12 cellular contexts compared by ENCODE assay signal in genomic region chr20:24672886-24673677, GRCh38.
DNase-seq lines count a peak whose midpoint lies in the region; ATAC-seq and TF ChIP-seq lines count a peak whose summit lies in the region.
"Had no signal": no experiment of that assay in that cellular context is flagged by ENCODE, and none has a peak within 500 bp of the region (broad histone marks: within the 10 kb centered on the region; RNA-seq: fewer than 3 reads in every experiment).

No MANE protein-coding gene starts in this region.

- no peaks in the 10 kb centered on the region for H3K9me3 ChIP-seq in BLaER1 treated with 17β-estradiol and CSF1 and Interleukin-3, amounts not matched to agents 10 nM and 100 nM (replicated peaks in 1 of 11)
- no peaks in the 10 kb centered on the region for H3K9me3 ChIP-seq in OCI-LY3 (ENCODE audit: insufficient read depth, low read length)
- H3K9me3 ChIP-seq in trophoblast cell (ENCODE audit: insufficient read depth, low read depth, low read length), result peaks cover 4% of the 10 kb centered on the region

- H3K23ac ChIP-seq in trophoblast cell (ENCODE audit: low read length), result no peak overlapping the region

- no peak overlapping the region for H3K27ac ChIP-seq in BLaER1 treated with 17β-estradiol and CSF1 and Interleukin-3, amounts not matched to agents 10 nM and 100 nM
- H3K27ac ChIP-seq in OCI-LY3 (ENCODE audit: low read length) (no peak overlapping the region), epithelial cell of prostate (peak overlapping the region; percentile 50), trophoblast cell (ENCODE audit: low read depth, low read length) (no peak overlapping the region)

- no peaks in the 10 kb centered on the region for H3K27me3 ChIP-seq in BLaER1 treated with 17β-estradiol and CSF1 and Interleukin-3, amounts not matched to agents 10 nM and 100 nM
- H3K27me3 ChIP-seq in OCI-LY3 (ENCODE audit: low read depth, low read length), result peaks cover 24% of the 10 kb centered on the region
- no peaks in the 10 kb centered on the region for H3K27me3 ChIP-seq in trophoblast cell (ENCODE audit: insufficient read depth, low read length)

- H4K8ac ChIP-seq in trophoblast cell (ENCODE audit: low read depth, low read length), result no peak overlapping the region

- H3K79me2 ChIP-seq in OCI-LY3 (ENCODE audit: low read length) (no peaks in the 10 kb centered on the region), trophoblast cell (ENCODE audit: control insufficient read depth, insufficient read depth, low read length, poor library complexity) (no peaks in the 10 kb centered on the region)

- DNase-seq in epithelial cell of prostate (ENCODE audit: low read depth, low spot score), result peak; percentile 44
- peak; percentile 70 to 86 for DNase-seq in trophoblast cell
- DNase-seq in cerebellum (ENCODE audit: low spot score), result no peak
- no peak for DNase-seq in activated CD4-positive, CD25-positive, alpha-beta regulatory T cell treated with anti-CD3 and anti-CD28 coated beads, Interleukin-2, amount 50 U/mL, for 72 hours
- no peak for DNase-seq in NCI-H345 (lab: John Stamatoyannopoulos, UW)
- DNase-seq: activated naive CD4-positive, alpha-beta T cell treated with anti-CD3 and anti-CD28 coated beads, Interleukin-2, amount 10 ng/mL, durations not matched to agents 7 days and 5 days; DMS79 had no signal

- ATAC-seq in GM18909 (IDR thresholded peaks at IDR 0.05; ENCODE audit: poor library complexity, unreplicated experiment), result no peak
- ATAC-seq: K562, WTC11 had no signal

- H2BK5ac ChIP-seq in trophoblast cell (ENCODE audit: low read depth, low read length, poor library complexity), result no peak overlapping the region

- no peak overlapping the region for H3K4ac ChIP-seq in trophoblast cell (ENCODE audit: low read depth, low read length)

- no peak overlapping the region for H2BK12ac ChIP-seq in trophoblast cell (ENCODE audit: low read length)

- no peaks in the 10 kb centered on the region for H3K36me3 ChIP-seq in BLaER1 treated with 17β-estradiol and CSF1 and Interleukin-3, amounts not matched to agents 10 nM and 100 nM
- H3K36me3 ChIP-seq in OCI-LY3 (replicated peaks; ENCODE audit: low read depth, low read length) (no peaks in the 10 kb centered on the region), trophoblast cell (ENCODE audit: control insufficient read depth in 1 of 2, insufficient read depth in 2 of 2, low read length in 2 of 2) (no peaks in the 10 kb centered on the region)

- H4K12ac ChIP-seq in trophoblast cell (ENCODE audit: low read depth, low read length), result no peak overlapping the region

- WGBS in trophoblast cell (ENCODE audit: extremely low coverage, insufficient coverage, insufficient read length), result no CpG with 5 or more reads among the region's 7 CpGs

- no peak for TF ChIP-seq CTCF in OCI-LY3 (IDR thresholded peaks at IDR 0.05; ENCODE audit: low read depth, low read length)

- H2AFZ ChIP-seq in OCI-LY3 (ENCODE audit: low read depth, low read length) (no peak overlapping the region), trophoblast cell (ENCODE audit: insufficient read depth, low read length, poor library complexity) (no peak overlapping the region)

- H3K79me1 ChIP-seq in trophoblast cell (ENCODE audit: low read length), result no peaks in the 10 kb centered on the region

- H3K4me3 ChIP-seq in BLaER1 treated with 17β-estradiol and CSF1 and Interleukin-3, amounts not matched to agents 10 nM and 100 nM, result no peak overlapping the region
- H3K4me3 ChIP-seq in OCI-LY3 (ENCODE audit: low read length) (peak overlapping the region; percentile 41), trophoblast cell (ENCODE audit: low read depth, low read length) (no peak overlapping the region)
- H3K4me3 ChIP-seq: K562 had no signal

- no peaks in the 10 kb centered on the region; a peak in 1 of 22 replicates for H4K20me1 ChIP-seq in BLaER1 treated with 17β-estradiol and CSF1 and Interleukin-3, amounts not matched to agents 10 nM and 100 nM
- no peaks in the 10 kb centered on the region for H4K20me1 ChIP-seq in OCI-LY3 (ENCODE audit: insufficient read depth, low read length)

- H3K4me2 ChIP-seq in BLaER1 treated with 17β-estradiol and CSF1 and Interleukin-3, amounts not matched to agents 10 nM and 100 nM, result peak overlapping the region in 10 of 11 experiments; percentile 3 to 67 (median 46); a peak in 16 of 22 replicates
- peak overlapping the region; percentile 73 for H3K4me2 ChIP-seq in OCI-LY3 (ENCODE audit: low read length)
- H3K4me2 ChIP-seq in trophoblast cell (ENCODE audit: low read length), result no peak overlapping the region

- H3K9ac ChIP-seq in BLaER1 treated with 17β-estradiol and CSF1 and Interleukin-3, amounts not matched to agents 10 nM and 100 nM, result no peak overlapping the region
- H3K9ac ChIP-seq in OCI-LY3 (ENCODE audit: low read length) (peak overlapping the region; percentile 22; the same call in 1 of the 2 replicates), trophoblast cell (ENCODE audit: low read length) (no peak overlapping the region)

- H4K91ac ChIP-seq in trophoblast cell (ENCODE audit: low read depth, low read length), result no peak overlapping the region

- no peak overlapping the region for H3K18ac ChIP-seq in trophoblast cell (ENCODE audit: low read length)

- H3K4me1 ChIP-seq in BLaER1 treated with 17β-estradiol and CSF1 and Interleukin-3, amounts not matched to agents 10 nM and 100 nM, result peaks cover 0 to 18% (median 15%) of the 10 kb centered on the region in 10 experiments; a peak in 17 of 20 replicates
- H3K4me1 ChIP-seq in OCI-LY3 (ENCODE audit: low read length), result peaks cover 33% of the 10 kb centered on the region
- peaks cover 8 to 10% of the 10 kb centered on the region in 2 experiments for H3K4me1 ChIP-seq in trophoblast cell (ENCODE audit: control insufficient read depth in 1 of 2, insufficient read depth in 2 of 2, low read length in 2 of 2)

- no peak overlapping the region for H2BK120ac ChIP-seq in trophoblast cell (ENCODE audit: insufficient read depth, low read length, poor library complexity)

- H3K14ac ChIP-seq in trophoblast cell (ENCODE audit: low read length), result no peak overlapping the region

- no peak overlapping the region for H2AK5ac ChIP-seq in trophoblast cell (ENCODE audit: low read length)

Comparison
In these comparisons a context has a peak if more than half of its experiments do, and no peak if none do; other contexts are left out.
1. DNase-seq: peak in epithelial cell of prostate (single experiment) and trophoblast cell (2 of 2); none in cerebellum (single experiment), activated CD4-positive, CD25-positive, alpha-beta regulatory T cell treated with anti-CD3 and anti-CD28 coated beads, Interleukin-2, amount 50 U/mL, for 72 hours (single experiment) and NCI-H345 (single experiment).